31 cellular contexts compared by ENCODE assay signal in the genomic region with DNA sequence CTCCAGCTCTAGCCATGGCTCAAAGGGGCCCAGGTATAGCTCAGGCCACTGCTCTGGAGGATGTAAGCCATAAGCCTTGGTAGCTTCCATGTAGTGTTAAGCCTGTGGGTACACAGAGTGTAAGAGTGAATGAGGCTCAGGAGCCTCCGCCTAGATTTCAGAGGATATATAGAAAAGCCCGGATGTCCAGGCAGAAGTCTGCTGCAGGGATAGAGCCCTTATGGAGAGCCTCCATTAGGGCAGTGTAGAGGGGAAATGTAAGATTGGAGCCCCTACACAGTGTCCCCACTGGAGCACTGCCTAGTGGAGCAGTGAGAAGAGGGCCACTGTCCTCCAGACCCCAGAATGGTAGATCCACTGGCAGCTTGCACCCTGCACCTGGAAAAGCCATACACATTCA.
DNase-seq lines count a peak whose midpoint lies in the region; ATAC-seq, FAIRE-seq and TF ChIP-seq lines count a peak whose summit lies in the region.
"Had no signal": no experiment of that assay in that cellular context is flagged by ENCODE, and none has a peak within 500 bp of the region (broad histone marks: within the 10 kb centered on the region; RNA-seq: fewer than 3 reads in every experiment).

No MANE protein-coding gene starts in this region.

- TF ChIP-seq CTCF in psoas muscle (IDR thresholded peaks at IDR 0.05) (no peak), kidney (IDR thresholded peaks at IDR 0.05; ENCODE audit: borderline replicate concordance, extremely low read depth, insufficient read depth) (no peak)

- peak overlapping the region in 1 of 2 donors; percentile 75 for H3K4me3 Mint-ChIP-seq in activated T-cell treated with anti-CD3 and anti-CD28 coated beads, Interleukin-2, amount 50 U/mL, for 72 hours
- H3K4me3 Mint-ChIP-seq in activated T-cell treated with anti-CD3 and anti-CD28 coated beads, Interleukin-2, amount 50 U/mL, for 4 hours, result no peak overlapping the region
- H3K4me3 Mint-ChIP-seq in IgD-negative memory B cell, result peak overlapping the region in 1 of 4 donors; percentile 27
- H3K4me3 Mint-ChIP-seq in activated naive CD8-positive, alpha-beta T cell treated with anti-CD3 and anti-CD28 coated beads for 36 hours, result no peak overlapping the region
- H3K4me3 Mint-ChIP-seq: activated CD8-positive, alpha-beta memory T cell treated with anti-CD3 and anti-CD28 coated beads, Interleukin-2, amount 10 ng/mL, durations not matched to agents 7 days and 5 days had no signal

- no peaks in the 10 kb centered on the region for H3K27me3 ChIP-seq in psoas muscle (ENCODE audit: insufficient read depth in 3 of 3, low read length in 2 of 3)
- H3K27me3 ChIP-seq: BLaER1, colonic mucosa, ovary, right atrium auricular region, SJSA1, spleen, suprapubic skin had no signal

- intact Hi-C loops in psoas muscle (cut with DNase I) (no loop called here), kidney (cut with DNase I) (no loop called here)

- H3K36me3 Mint-ChIP-seq in activated T-cell treated with anti-CD3 and anti-CD28 coated beads, Interleukin-2, amount 50 U/mL, for 72 hours (ENCODE audit: insufficient read depth in 2 of 2), result peaks cover 22 to 48% of the 10 kb centered on the region in 2 donors
- peaks cover 37% of the 10 kb centered on the region for H3K36me3 Mint-ChIP-seq in activated T-cell treated with anti-CD3 and anti-CD28 coated beads, Interleukin-2, amount 50 U/mL, for 4 hours (ENCODE audit: insufficient read depth)
- peaks cover 26% of the 10 kb centered on the region for H3K36me3 Mint-ChIP-seq in IgD-negative memory B cell
- H3K36me3 Mint-ChIP-seq in activated naive CD8-positive, alpha-beta T cell treated with anti-CD3 and anti-CD28 coated beads for 36 hours, result peaks cover 63% of the 10 kb centered on the region

- no peaks in the 10 kb centered on the region for H3K9me3 ChIP-seq in psoas muscle
- H3K9me3 ChIP-seq in kidney (ENCODE audit: control insufficient read depth in 1 of 2, low read length in 2 of 2), result no peaks in the 10 kb centered on the region
- H3K9me3 ChIP-seq: colonic mucosa, ovary, right atrium auricular region, SJSA1, suprapubic skin had no signal

- DNase-seq in activated T-cell treated with anti-CD3 and anti-CD28 coated beads, Interleukin-2, amount 50 U/mL, for 72 hours, result no peak
- no peak for DNase-seq in activated T-cell treated with anti-CD3 and anti-CD28 coated beads, Interleukin-2, amount 50 U/mL, for 4 hours
- no peak for DNase-seq in activated naive CD8-positive, alpha-beta T cell treated with anti-CD3 and anti-CD28 coated beads for 36 hours
- DNase-seq in psoas muscle (no peak), kidney (no peak), NCI-H345 treated with DMSO at 0.1 percent for 48 hours (lab: John Stamatoyannopoulos, UW; ENCODE audit: unreplicated experiment) (no peak)
- DNase-seq: activated CD4-positive, CD25-positive, alpha-beta regulatory T cell treated with anti-CD3 and anti-CD28 coated beads, Interleukin-2, amount 50 U/mL, for 72 hours; activated CD8-positive, alpha-beta memory T cell treated with anti-CD3 and anti-CD28 coated beads, Interleukin-2, amount 10 ng/mL, durations not matched to agents 7 days and 5 days; activated gamma-delta T cell; anterior cingulate cortex; Calu3; colonic mucosa; effector CD8-positive, alpha-beta T cell; erythroblast; head of caudate nucleus; mucosa of descending colon; NCI-H1436; NCI-H2081 treated with DMSO at 0.1 percent for 48 hours; NCI-H226; NCI-H82; ovary; spleen; stimulated activated CD4-positive, alpha-beta T cell treated with anti-CD3 and anti-CD28 coated beads, Interleukin-2, amount 100 ng/mL, for 48 hours had no signal

- WGBS in psoas muscle, 3 donors, result 97 to 100% (median 97%) methylated on average over 2 of the region's 2 CpGs

- H3K4me1 Mint-ChIP-seq in activated T-cell treated with anti-CD3 and anti-CD28 coated beads, Interleukin-2, amount 50 U/mL, for 72 hours (ENCODE audit: low read depth), result peaks cover 83% of the 10 kb centered on the region
- H3K4me1 Mint-ChIP-seq in activated T-cell treated with anti-CD3 and anti-CD28 coated beads, Interleukin-2, amount 50 U/mL, for 4 hours (ENCODE audit: low read depth), result peaks cover 77% of the 10 kb centered on the region
- peaks cover 19 to 28% (median 26%) of the 10 kb centered on the region in 3 donors for H3K4me1 Mint-ChIP-seq in IgD-negative memory B cell
- H3K4me1 Mint-ChIP-seq in activated naive CD8-positive, alpha-beta T cell treated with anti-CD3 and anti-CD28 coated beads for 36 hours, result peaks cover 66% of the 10 kb centered on the region

- H3K36me3 ChIP-seq in psoas muscle (ENCODE audit: insufficient read depth in 1 of 2, low read depth in 1 of 2), result peaks cover 2 to 30% of the 10 kb centered on the region in 2 donors
- H3K36me3 ChIP-seq in kidney (ENCODE audit: control insufficient read depth in 1 of 2, insufficient read depth in 2 of 2, low read length in 2 of 2), result peaks cover 0 to 4% of the 10 kb centered on the region in 2 donors
- H3K36me3 ChIP-seq: colonic mucosa, ovary, SJSA1 had no signal

- ATAC-seq in activated T-cell treated with anti-CD3 and anti-CD28 coated beads, Interleukin-2, amount 50 U/mL, for 72 hours (replicated peaks in 1 of 2), result no peak
- ATAC-seq in activated T-cell treated with anti-CD3 and anti-CD28 coated beads, Interleukin-2, amount 50 U/mL, for 4 hours, result no peak
- peak in 2 of 4 donors; percentile 2 to 17 for ATAC-seq in psoas muscle
- no peak for ATAC-seq in HG02798 (IDR thresholded peaks at IDR 0.05; ENCODE audit: poor library complexity, unreplicated experiment)
- ATAC-seq: activated CD8-positive, alpha-beta memory T cell treated with anti-CD3 and anti-CD28 coated beads, Interleukin-2, amount 10 ng/mL, durations not matched to agents 7 days and 5 days; mucosa of descending colon had no signal

- H3K27ac Mint-ChIP-seq in activated T-cell treated with anti-CD3 and anti-CD28 coated beads, Interleukin-2, amount 50 U/mL, for 72 hours, result peak overlapping the region; percentile 99
- peak overlapping the region; percentile 50 to 59 (median 53) for H3K27ac Mint-ChIP-seq in IgD-negative memory B cell
- peak overlapping the region; percentile 87 for H3K27ac Mint-ChIP-seq in activated naive CD8-positive, alpha-beta T cell treated with anti-CD3 and anti-CD28 coated beads for 36 hours

- H3K27ac ChIP-seq in psoas muscle, result peak overlapping the region; percentile 20
- H3K27ac ChIP-seq in kidney (ENCODE audit: low read depth in 2 of 2, low read length in 2 of 2), result no peak overlapping the region
- H3K27ac ChIP-seq: BLaER1, colonic mucosa, ovary, right atrium auricular region, SJSA1, suprapubic skin had no signal

- H3K4me3 ChIP-seq in psoas muscle (no peak overlapping the region), kidney (ENCODE audit: low read length in 2 of 2) (no peak overlapping the region)
- H3K4me3 ChIP-seq: BLaER1, colonic mucosa, lung, mucosa of descending colon, ovary, right atrium auricular region, SJSA1, spleen, suprapubic skin had no signal

- peaks cover 19% of the 10 kb centered on the region for H3K4me1 ChIP-seq in psoas muscle
- peaks cover 0 to 2% of the 10 kb centered on the region in 2 donors for H3K4me1 ChIP-seq in kidney (ENCODE audit: control insufficient read depth in 1 of 2, insufficient read depth in 1 of 2, low read depth in 1 of 2, low read length in 2 of 2)
- H3K4me1 ChIP-seq: BLaER1, colonic mucosa, SJSA1 had no signal

- FAIRE-seq in kidney (lab: Jason Lieb, UNC), result no peak
- FAIRE-seq: bronchial epithelial cell had no signal

- peaks cover 8 to 12% of the 10 kb centered on the region in 2 donors for H3K9me3 Mint-ChIP-seq in activated T-cell treated with anti-CD3 and anti-CD28 coated beads, Interleukin-2, amount 50 U/mL, for 72 hours
- no peaks in the 10 kb centered on the region for H3K9me3 Mint-ChIP-seq in activated T-cell treated with anti-CD3 and anti-CD28 coated beads, Interleukin-2, amount 50 U/mL, for 4 hours
- H3K9me3 Mint-ChIP-seq in IgD-negative memory B cell, result peaks cover 0 to 10% (median 7%) of the 10 kb centered on the region in 3 donors
- H3K9me3 Mint-ChIP-seq in activated naive CD8-positive, alpha-beta T cell treated with anti-CD3 and anti-CD28 coated beads for 36 hours, result peaks cover 24% of the 10 kb centered on the region

- H3K27me3 Mint-ChIP-seq in activated T-cell treated with anti-CD3 and anti-CD28 coated beads, Interleukin-2, amount 50 U/mL, for 72 hours (ENCODE audit: low read depth), result no peaks in the 10 kb centered on the region
- H3K27me3 Mint-ChIP-seq in activated T-cell treated with anti-CD3 and anti-CD28 coated beads, Interleukin-2, amount 50 U/mL, for 4 hours (ENCODE audit: low read depth), result no peaks in the 10 kb centered on the region
- no peaks in the 10 kb centered on the region for H3K27me3 Mint-ChIP-seq in IgD-negative memory B cell
- H3K27me3 Mint-ChIP-seq in activated naive CD8-positive, alpha-beta T cell treated with anti-CD3 and anti-CD28 coated beads for 36 hours, result no peaks in the 10 kb centered on the region
- H3K27me3 Mint-ChIP-seq: activated CD8-positive, alpha-beta memory T cell treated with anti-CD3 and anti-CD28 coated beads, Interleukin-2, amount 10 ng/mL, durations not matched to agents 7 days and 5 days had no signal

- H3K9ac ChIP-seq in kidney (ENCODE audit: low read length in 2 of 2), result no peak overlapping the region
- H3K9ac ChIP-seq: BLaER1 had no signal
